In genomic region chr6:118124851-118125250, GRCh38 we compare ENCODE assay signal across 22 cellular contexts.
"Had no signal": no experiment of that assay in that cellular context is flagged by ENCODE, and none has a peak within 500 bp of the region (broad histone marks: within the 10 kb centered on the region; RNA-seq: fewer than 3 reads in every experiment).

No MANE protein-coding gene starts in this region.

- H3K36me3 ChIP-seq: esophagus muscularis mucosa, gastroesophageal sphincter, heart left ventricle, lower lobe of right lung had no signal

- H3K27me3 ChIP-seq: dorsolateral prefrontal cortex, esophagus muscularis mucosa, foreskin keratinocyte, gastroesophageal sphincter, heart left ventricle, hepatocyte had no signal

- ATAC-seq: foreskin keratinocyte, gastroesophageal sphincter, heart left ventricle, left colon, left lobe of liver, left ventricle myocardium superior, lower lobe of right lung, mucosa of descending colon had no signal

- H3K4me3 ChIP-seq: coronary artery, dorsolateral prefrontal cortex, esophagus muscularis mucosa, gastroesophageal sphincter, heart left ventricle, hepatocyte, lower lobe of right lung, mucosa of descending colon had no signal

- H3K4me1 ChIP-seq: esophagus muscularis mucosa, foreskin keratinocyte, gastroesophageal sphincter, heart left ventricle had no signal

- H3K27ac ChIP-seq: coronary artery, dorsolateral prefrontal cortex, esophagus muscularis mucosa, foreskin keratinocyte, gastroesophageal sphincter, heart left ventricle, hepatocyte, lower lobe of right lung had no signal

- DNase-seq: dermis blood vessel endothelial cell; dorsolateral prefrontal cortex; effector CD4-positive, alpha-beta T cell; effector memory CD4-positive, alpha-beta T cell; foreskin keratinocyte; heart left ventricle; hypothalamus; immature natural killer cell; islet precursor cell; kidney; kidney glomerular epithelial cell; left colon; left ventricle myocardium superior; lower lobe of right lung; mesenchymal stem cell; mucosa of descending colon; naive B cell had no signal

- H3K9me3 ChIP-seq: esophagus muscularis mucosa, gastroesophageal sphincter, lower lobe of right lung, mucosa of descending colon had no signal
